8 cellular contexts compared by ENCODE assay signal in genomic region chr10:116742367-116743265, GRCh38. TPM values are rescaled to one million over a fixed set of nuclear protein-coding genes. Genes with fewer than 3 reads are reported as not detected.
A peak's percentile ranks its signal among the peaks of the same experiment; 100 is the strongest.
DNase-seq lines count a peak whose midpoint lies in the region; ATAC-seq and TF ChIP-seq lines count a peak whose summit lies in the region.

HSPA12A (minus strand) TSS chr10:116742566; CDS start chr10:116742469, 97 bp downstream.

- TF ChIP-seq CTCF in epithelial cell of esophagus (IDR thresholded peaks at IDR 0.05; ENCODE audit: insufficient read depth, low read depth, low read length, missing control alignments) = no peak

- DNase-seq in NCI-H345 (lab: John Stamatoyannopoulos, UW) (peak; percentile 58), NCI-H345 treated with DMSO at 0.1 percent for 48 hours (lab: John Stamatoyannopoulos, UW; ENCODE audit: unreplicated experiment) (no peak), NCI-H2171 treated with DMSO at 0.1 percent for 48 hours (lab: John Stamatoyannopoulos, UW) (peak; percentile 18), epithelial cell of esophagus (ENCODE audit: low read depth) (peak; percentile 85), mesenteric fat pad (ENCODE audit: low spot score) (no peak)
- DNase-seq in activated CD8-positive, alpha-beta memory T cell treated with anti-CD3 and anti-CD28 coated beads, Interleukin-2, amount 50 U/mL, for 4 hours = peak; percentile 54
- DNase-seq in stimulated activated CD8-positive, alpha-beta memory T cell treated with anti-CD3 and anti-CD28 coated beads, Interleukin-15, amount 100 ng/mL, for 24 hours (ENCODE audit: low read depth) = peak; percentile 27

- H3K4me3 ChIP-seq in epithelial cell of esophagus (ENCODE audit: low read length) = peak within 1 kb of the TSS; percentile 46

- ATAC-seq in HG02642 (IDR thresholded peaks at IDR 0.05; ENCODE audit: poor library complexity, unreplicated experiment) = peak; percentile 96

RNA-seq across cellular contexts. Expression of gene HSPA12A, which starts in this region (rescaled TPM):
- 86.9 TPM for total RNA-seq in mesenteric fat pad

Comparison
In these comparisons a context has a peak if more than half of its experiments do, and no peak if none do; other contexts are left out.
1. DNase-seq: peak in NCI-H345 (single experiment), NCI-H2171 treated with DMSO at 0.1 percent for 48 hours (single experiment), activated CD8-positive, alpha-beta memory T cell treated with anti-CD3 and anti-CD28 coated beads, Interleukin-2, amount 50 U/mL, for 4 hours (single experiment), epithelial cell of esophagus (single experiment) and stimulated activated CD8-positive, alpha-beta memory T cell treated with anti-CD3 and anti-CD28 coated beads, Interleukin-15, amount 100 ng/mL, for 24 hours (single experiment); none in NCI-H345 treated with DMSO at 0.1 percent for 48 hours (single experiment) and mesenteric fat pad (single experiment).